In the genomic region with DNA sequence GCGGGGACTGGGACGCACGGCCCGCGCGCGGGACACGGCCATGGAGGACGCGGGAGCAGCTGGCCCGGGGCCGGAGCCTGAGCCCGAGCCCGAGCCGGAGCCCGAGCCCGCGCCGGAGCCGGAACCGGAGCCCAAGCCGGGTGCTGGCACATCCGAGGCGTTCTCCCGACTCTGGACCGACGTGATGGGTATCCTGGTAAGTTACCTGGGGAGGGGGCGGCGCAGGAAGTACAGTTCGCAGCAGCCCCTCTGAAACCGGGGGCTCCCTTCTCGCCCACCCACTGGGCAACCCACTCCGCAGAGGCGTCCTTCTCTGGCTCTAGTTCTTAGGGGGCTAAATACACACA, we compare ENCODE assay signal across 8 cellular contexts. TPM values are rescaled to one million over a fixed set of nuclear protein-coding genes. Genes with fewer than 3 reads are reported as not detected.
A peak's percentile ranks its signal among the peaks of the same experiment; 100 is the strongest.
DNase-seq lines count a peak whose midpoint lies in the region; ATAC-seq lines count a peak whose summit lies in the region.

No MANE protein-coding gene starts in this region.

- no peaks in the 10 kb centered on the region for H3K36me3 ChIP-seq in BLaER1
- H3K36me3 ChIP-seq in MG63, result no peaks in the 10 kb centered on the region; the same call in 1 of the 2 replicates
- no peaks in the 10 kb centered on the region for H3K36me3 ChIP-seq in neuronal stem cell (replicated peaks in 1 of 2; ENCODE audit: control insufficient read depth in 2 of 2, insufficient read depth in 2 of 2, low read length in 2 of 2)

- peak overlapping the region; percentile 71 for H3K14ac ChIP-seq in neuronal stem cell (ENCODE audit: low read length)

- no peak overlapping the region for H4K91ac ChIP-seq in neuronal stem cell (ENCODE audit: low read depth, low read length, poor library complexity)

- WGBS in neuronal stem cell (ENCODE audit: extremely low coverage in 2 of 2, insufficient read length in 2 of 2, insufficient replicate concordance in 1 of 2), 2 donors, result no CpG with 5 or more reads among the region's 34 CpGs

- H3K27ac ChIP-seq in BLaER1 (no peak overlapping the region), epithelial cell of prostate (peak overlapping the region; percentile 73), neuronal stem cell (replicated peaks; ENCODE audit: low read length) (peak overlapping the region; percentile 95)

- no peaks in the 10 kb centered on the region; the same call in 1 of the 2 replicates for H3K9me3 ChIP-seq in BLaER1
- no peaks in the 10 kb centered on the region for H3K9me3 ChIP-seq in MG63
- no peaks in the 10 kb centered on the region for H3K9me3 ChIP-seq in neuronal stem cell (replicated peaks in 1 of 2; ENCODE audit: control insufficient read depth in 2 of 2, insufficient read depth in 1 of 2, low read depth in 1 of 2, low read length in 2 of 2)

- H3K23ac ChIP-seq in neuronal stem cell (ENCODE audit: low read depth, low read length, poor library complexity), result no peak overlapping the region

- H3K4me1 ChIP-seq in BLaER1, result 0 out of 2 replicates have a peak, but pooled peaks cover 6% of the 10 kb centered on the region
- H3K4me1 ChIP-seq in neuronal stem cell (ENCODE audit: control insufficient read depth in 2 of 2, insufficient read depth in 1 of 2, low read depth in 1 of 2, low read length in 2 of 2), result peaks cover 8 to 19% of the 10 kb centered on the region in 2 donors

- no peak overlapping the region for H2BK12ac ChIP-seq in neuronal stem cell (ENCODE audit: low read length)

- H3K4me3 ChIP-seq in BLaER1 (peak overlapping the region; percentile 67), MG63 (peak overlapping the region; percentile 53), neuronal stem cell (ENCODE audit: low read length in 2 of 2) (peak overlapping the region; percentile 78 to 93)

- H2BK5ac ChIP-seq in neuronal stem cell (ENCODE audit: low read length), result peak overlapping the region; percentile 77

- H2BK120ac ChIP-seq in neuronal stem cell (ENCODE audit: low read depth, low read length), result peak overlapping the region; percentile 47

- no peak overlapping the region for H2AK5ac ChIP-seq in neuronal stem cell (ENCODE audit: low read depth, low read length)

- H3K18ac ChIP-seq in neuronal stem cell (ENCODE audit: low read length), result peak overlapping the region; percentile 92

- no peak overlapping the region for H3K9ac ChIP-seq in BLaER1
- H3K9ac ChIP-seq in neuronal stem cell (ENCODE audit: low read depth, low read length, poor library complexity), result peak overlapping the region; percentile 88

- DNase-seq in MG63 (no peak), epithelial cell of prostate (ENCODE audit: low read depth, low spot score) (no peak), neuronal stem cell (ENCODE audit: low spot score) (no peak), GM19240 (ENCODE audit: insufficient read length, low spot score) (no peak), SHP77 treated with DMSO at 0.1 percent for 48 hours (lab: John Stamatoyannopoulos, UW) (no peak), NCI-H1048 (lab: John Stamatoyannopoulos, UW) (no peak)

- H3K4me2 ChIP-seq in BLaER1 (peak overlapping the region; percentile 80), neuronal stem cell (ENCODE audit: insufficient read depth, low read length, poor library complexity, severe bottlenecking) (peak overlapping the region; percentile 85)

- H4K20me1 ChIP-seq in BLaER1, result peaks cover 5% of the 10 kb centered on the region; the same call in 1 of the 2 replicates

- no peak for ATAC-seq in GM21447 (IDR thresholded peaks at IDR 0.05; ENCODE audit: unreplicated experiment)

- no peak overlapping the region for H3K4ac ChIP-seq in neuronal stem cell (ENCODE audit: low read length)

- H2BK15ac ChIP-seq in neuronal stem cell (ENCODE audit: low read length), result peak overlapping the region; percentile 94

- peaks cover 3% of the 10 kb centered on the region for H3K79me1 ChIP-seq in neuronal stem cell (ENCODE audit: low read depth, low read length)

- no peak overlapping the region for H4K8ac ChIP-seq in neuronal stem cell (ENCODE audit: low read depth, low read length)

- H3K27me3 ChIP-seq in BLaER1 (peaks cover 50% of the 10 kb centered on the region), MG63 (no peaks in the 10 kb centered on the region), neuronal stem cell (ENCODE audit: control insufficient read depth in 3 of 3, insufficient read depth in 3 of 3, low read depth in 1 of 3, low read length in 3 of 3) (no peaks in the 10 kb centered on the region)

- H2AFZ ChIP-seq in neuronal stem cell (ENCODE audit: low read length), result peak overlapping the region; percentile 93

RNA-seq across cellular contexts. Expression of a gene that starts 0.4 kb away (rescaled TPM):
- total RNA-seq in MG63 (2014; rRNA removed; shearing (Covaris generic); ENCODE audit: low replicate concordance), result 31.8 and 39.1 TPM in 2 replicates
- 6.8 TPM for polyA plus RNA-seq in neuronal stem cell (2013, experiment 1 of 2)
- 7.0 TPM for polyA plus RNA-seq in neuronal stem cell (2013, experiment 2 of 2)
